ENCODE assay signal across 10 cellular contexts in the genomic region with DNA sequence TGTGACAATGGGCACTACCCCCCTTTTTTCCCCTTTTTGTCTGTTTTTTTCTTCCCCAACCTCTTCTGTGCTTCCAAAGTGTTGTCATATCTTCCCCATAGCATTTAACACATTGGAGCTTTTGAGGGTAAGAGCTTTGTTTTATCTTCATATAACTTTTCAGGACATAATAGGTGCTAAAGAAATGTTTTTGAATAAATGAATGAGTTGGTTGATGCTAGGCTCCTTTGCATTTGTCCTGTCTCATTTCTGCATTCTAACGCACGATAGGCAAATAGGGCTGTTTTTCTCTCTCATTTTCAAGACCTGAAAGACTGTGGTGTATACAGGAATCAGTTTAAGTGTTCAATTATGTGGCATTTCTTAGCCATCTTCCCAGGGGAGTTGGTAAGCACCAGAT. TPM values are rescaled to one million over a fixed set of nuclear protein-coding genes. Genes with fewer than 3 reads are reported as not detected.
DNase-seq lines count a peak whose midpoint lies in the region; ATAC-seq and TF ChIP-seq lines count a peak whose summit lies in the region.
"Had no signal": no experiment of that assay in that cellular context is flagged by ENCODE, and none has a peak within 500 bp of the region (broad histone marks: within the 10 kb centered on the region; RNA-seq: fewer than 3 reads in every experiment).

No MANE protein-coding gene starts in this region.

- H3K9ac ChIP-seq in skeletal muscle satellite cell (ENCODE audit: low read depth, low read length) = no peak overlapping the region

- H3K4me3 ChIP-seq in Panc1 (ENCODE audit: low read depth in 2 of 2, low read length in 2 of 2) (peak overlapping the region; percentile 68 to 74; a peak in 1 of 4 replicates), epithelial cell of proximal tubule (ENCODE audit: low read depth, low read length) (peak overlapping the region; percentile 90), skeletal muscle satellite cell (ENCODE audit: low read length) (peak overlapping the region; percentile 96)

- BruUV-seq in Panc1 (replicated peaks; lab: Mats Ljungman, UMichigan) = no TSS peak

- H3K4me3 Mint-ChIP-seq in T-helper 1 cell treated with Interleukin-12 subunit alpha and Interleukin-12 subunit beta and Interleukin-4 antibody, amounts not matched to agents 30 μg/mL and 1 μg/mL, for 36 hours = peak overlapping the region; percentile 93

- no peaks in the 10 kb centered on the region for H3K9me3 Mint-ChIP-seq in T-helper 1 cell treated with Interleukin-12 subunit alpha and Interleukin-12 subunit beta and Interleukin-4 antibody, amounts not matched to agents 30 μg/mL and 1 μg/mL, for 36 hours

- no peaks in the 10 kb centered on the region for H3K27me3 Mint-ChIP-seq in T-helper 1 cell treated with Interleukin-12 subunit alpha and Interleukin-12 subunit beta and Interleukin-4 antibody, amounts not matched to agents 30 μg/mL and 1 μg/mL, for 36 hours (ENCODE audit: low read depth)

- H3K9me3 ChIP-seq in Panc1 (ENCODE audit: control insufficient read depth, insufficient read depth, low read depth, low read length) = no peaks in the 10 kb centered on the region
- no peaks in the 10 kb centered on the region for H3K9me3 ChIP-seq in skeletal muscle satellite cell (replicated peaks; ENCODE audit: low read length)
- H3K9me3 ChIP-seq: neutrophil had no signal

- intact Hi-C loops in Panc1 (cut with micrococcal nuclease; ENCODE audit: unreplicated experiment) = loop anchor here (10.0 kb wide), 1 partner anchor 171 kb away; no protein-coding TSS in a partner anchor

- H3K27me3 ChIP-seq in Panc1 (ENCODE audit: control insufficient read depth, insufficient read depth, low read length) (no peaks in the 10 kb centered on the region), skeletal muscle satellite cell (ENCODE audit: control insufficient read depth, insufficient read depth, low read length) (no peaks in the 10 kb centered on the region)

- H3K27ac ChIP-seq in Panc1 (ENCODE audit: low read length) = peak overlapping the region; percentile 91

- H3K27ac Mint-ChIP-seq in T-helper 1 cell treated with Interleukin-12 subunit alpha and Interleukin-12 subunit beta and Interleukin-4 antibody, amounts not matched to agents 30 μg/mL and 1 μg/mL, for 36 hours = peak overlapping the region; percentile 67

- no peak for TF ChIP-seq CTCF in Panc1 (IDR thresholded peaks at IDR 0.05)
- no peak for TF ChIP-seq CTCF in epithelial cell of proximal tubule (conservative IDR thresholded peaks at IDR 0.05; ENCODE audit: low read depth, low read length)

- POLR2A ChIA-PET in Panc1 (lab: Charles Lee) = interaction anchor here (0.6 kb wide), 1 partner anchor 688 kb away, joined by 3 read pairs; no protein-coding TSS in a partner anchor

- no peak for ATAC-seq in Panc1
- no peak for ATAC-seq in HG03175 (IDR thresholded peaks at IDR 0.05; ENCODE audit: unreplicated experiment)

- peaks cover 11% of the 10 kb centered on the region for H3K36me3 ChIP-seq in Panc1 (ENCODE audit: control insufficient read depth, insufficient read depth, low read length)
- peaks cover 8% of the 10 kb centered on the region for H3K36me3 ChIP-seq in skeletal muscle satellite cell (ENCODE audit: insufficient read depth, low read length)

- peak overlapping the region; percentile 99 for H3K4me2 ChIP-seq in skeletal muscle satellite cell (ENCODE audit: low read length)

- H3K4me1 ChIP-seq in Panc1 (ENCODE audit: control insufficient read depth, insufficient read depth, low read length) (peaks cover 32% of the 10 kb centered on the region), skeletal muscle satellite cell (ENCODE audit: control insufficient read depth, insufficient read depth, low read length) (peaks cover 25% of the 10 kb centered on the region)

- H3K36me3 Mint-ChIP-seq in T-helper 1 cell treated with Interleukin-12 subunit alpha and Interleukin-12 subunit beta and Interleukin-4 antibody, amounts not matched to agents 30 μg/mL and 1 μg/mL, for 36 hours (ENCODE audit: low read depth) = peaks cover 5% of the 10 kb centered on the region

- DNase-seq in T-helper 1 cell (no peak), Panc1 (ENCODE audit: low read depth, low spot score) (no peak), epithelial cell of proximal tubule (ENCODE audit: low read depth) (no peak), NCI-H1930 (lab: John Stamatoyannopoulos, UW) (no peak)
- no peak for DNase-seq in effector CD8-positive, alpha-beta T cell (lab: John Stamatoyannopoulos, UW)
- DNase-seq: activated gamma-delta T cell treated with Interleukin-2 at 50 U/mL for 16 hours had no signal

- in situ Hi-C loops in Panc1 (cut with HindIII; ENCODE audit: low pct_unique_long_range_greater_than_20kb, low sequenced_read_pairs) = no loop called here

- CTCF ChIA-PET in Panc1 (lab: Charles Lee) = no interaction called here

- H3K4me1 Mint-ChIP-seq in T-helper 1 cell treated with Interleukin-12 subunit alpha and Interleukin-12 subunit beta and Interleukin-4 antibody, amounts not matched to agents 30 μg/mL and 1 μg/mL, for 36 hours (ENCODE audit: low read depth) = peaks cover 36% of the 10 kb centered on the region

RNA-seq across cellular contexts. Expression of gene COPS7B, which starts 0.8 kb away (rescaled TPM):
- 41.3 TPM for total RNA-seq in Panc1 (2021; ENCODE audit: unreplicated experiment)
- 50.6 TPM for polyA plus RNA-seq in Panc1 (2012; ENCODE audit: insufficient read length)
- total RNA-seq in epithelial cell of proximal tubule = 18.2 and 28.9 TPM in 2 replicates
- total RNA-seq in skeletal muscle satellite cell (2012; rRNA removed) = 11.1 and 15.2 TPM in 2 replicates

RNA-seq across cellular contexts. Expression of gene PDE6D, which starts 4.3 kb away (rescaled TPM):
- total RNA-seq in Panc1 (2021; ENCODE audit: unreplicated experiment) (31.4 TPM), epithelial cell of proximal tubule (28.5 and 32.9 TPM in 2 replicates)
- polyA plus RNA-seq in Panc1 (2012; ENCODE audit: insufficient read length) = 28.3 TPM
- total RNA-seq in skeletal muscle satellite cell (2012; rRNA removed) = 20.1 and 22.8 TPM in 2 replicates
